In genomic region chr2:28393115-28393836, GRCh38 we compare ENCODE assay signal across 8 cellular contexts. TPM values are rescaled to one million over a fixed set of nuclear protein-coding genes. Genes with fewer than 3 reads are reported as not detected.
DNase-seq lines count a peak whose midpoint lies in the region; ATAC-seq and TF ChIP-seq lines count a peak whose summit lies in the region.

No MANE protein-coding gene starts in this region.

- no peaks in the 10 kb centered on the region for H3K27me3 ChIP-seq in muscle layer of duodenum (ENCODE audit: low read depth, low read length)

- H3K4me3 ChIP-seq in GM08714 (ENCODE audit: low read length) (peak overlapping the region; percentile 74), muscle layer of duodenum (ENCODE audit: low read depth in 1 of 2, low read length in 2 of 2) (peak overlapping the region; percentile 81 to 96)

- peaks cover 11% of the 10 kb centered on the region in 2 donors for H3K4me1 ChIP-seq in muscle layer of duodenum (ENCODE audit: control insufficient read depth in 1 of 2, insufficient read depth in 2 of 2, low read length in 2 of 2)

- TF ChIP-seq POLR2A in erythroblast (IDR thresholded peaks at IDR 0.05; ENCODE audit: low read length), result no peak

- DNase-seq in NCI-H146 treated with DMSO at 0.1 percent for 48 hours (lab: John Stamatoyannopoulos, UW; ENCODE audit: unreplicated experiment) (peak; percentile 27), activated T-cell treated with anti-CD3 and anti-CD28 coated beads for 4 hours (peak; percentile 38), erythroblast (lab: John Stamatoyannopoulos, UW) (peak; percentile 55 to 63), NCI-H1092 treated with DMSO at 0.1 percent for 48 hours (lab: John Stamatoyannopoulos, UW) (no peak)

- peak overlapping the region; percentile 99 for H3K27ac ChIP-seq in muscle layer of duodenum (ENCODE audit: low read length)
- H3K27ac ChIP-seq in temporal lobe (ENCODE audit: low read depth, low read length), result peak overlapping the region; percentile 95

- no peaks in the 10 kb centered on the region for H3K9me3 ChIP-seq in muscle layer of duodenum (ENCODE audit: control insufficient read depth in 1 of 2, low read length in 2 of 2)

- H3K36me3 ChIP-seq in muscle layer of duodenum (ENCODE audit: control insufficient read depth in 1 of 2, insufficient read depth in 2 of 2, low read length in 2 of 2), result peaks cover 11 to 40% of the 10 kb centered on the region in 2 donors

- no peak for ATAC-seq in HG03354 (IDR thresholded peaks at IDR 0.05; ENCODE audit: poor library complexity, severe bottlenecking, unreplicated experiment)

RNA-seq across cellular contexts. Expression of gene FOSL2, which starts 0.6 kb away (rescaled TPM):
- 8.9 TPM for total RNA-seq in temporal lobe
